In genomic region chr1:64930640-64931039, GRCh38 we compare ENCODE assay signal across 8 cellular contexts. TPM values are rescaled to one million over a fixed set of nuclear protein-coding genes. Genes with fewer than 3 reads are reported as not detected.
A peak's percentile ranks its signal among the peaks of the same experiment; 100 is the strongest.
DNase-seq lines count a peak whose midpoint lies in the region; ATAC-seq, FAIRE-seq and TF ChIP-seq lines count a peak whose summit lies in the region.
"Not testable (repeated sequence)": the region's sequence is repeated elsewhere in the genome, so short reads cannot be mapped to it uniquely, and the experiment has no call there.

No MANE protein-coding gene starts in this region.

- not testable (repeated sequence) for FAIRE-seq in K562 (lab: Jason Lieb, UNC)

- not testable (repeated sequence) for H3K4me1 ChIP-seq in HEK293 (ENCODE audit: control insufficient read depth, insufficient read depth, low read length)
- H3K4me1 ChIP-seq in K562 (replicated peaks in 1 of 2; ENCODE audit: control insufficient read depth in 2 of 2, insufficient read depth in 2 of 2, low read length in 2 of 2), result peaks cover 0 to 20% of the 10 kb centered on the region in 2 experiments; a peak in 2 of 5 replicates

- H3K36me3 ChIP-seq in HEK293 (ENCODE audit: control insufficient read depth in 2 of 2, insufficient read depth in 1 of 2, low read length in 2 of 2); K562 (ENCODE audit: control insufficient read depth, insufficient read depth, low read length): not testable (repeated sequence)

- not testable (repeated sequence) for TF ChIP-seq RAD21 in K562 (CRISPR knock-in tag; conservative IDR thresholded peaks at IDR 0.05 in 1 of 2, IDR thresholded peaks at IDR 0.05 in 1 of 2)

- H3K27me3 ChIP-seq in CD4-positive, alpha-beta T cell (ENCODE audit: control insufficient read depth, insufficient read depth, low read length); K562 (ENCODE audit: control insufficient read depth in 2 of 2, insufficient read depth in 2 of 2, low read length in 2 of 2): not testable (repeated sequence)

- CTCF ChIA-PET in CD4-positive, alpha-beta T cell (lab: Charles Lee); HEK293 (lab: Yijun Ruan, JAX); K562 (lab: Yijun Ruan, JAX; ENCODE audit: low intra/inter-chr PET ratio): not testable (repeated sequence)

- not testable (repeated sequence) for TF ChIP-seq CTCF in CD4-positive, alpha-beta T cell (IDR thresholded peaks at IDR 0.05); HEK293 (tag by site-specific recombination; IDR thresholded peaks at IDR 0.05); K562 (IDR thresholded peaks at IDR 0.05 in 2 of 3, conservative IDR thresholded peaks at IDR 0.05 in 1 of 3; ENCODE audit: insufficient read depth in 2 of 3, low read depth in 1 of 3, low read length in 3 of 3); natural killer cell (IDR thresholded peaks at IDR 0.05)

- not testable (repeated sequence) for H3K9me3 Mint-ChIP-seq in CD4-positive, alpha-beta T cell; activated naive CD4-positive, alpha-beta T cell treated with anti-CD3 and anti-CD28 coated beads, Interleukin-2, amount 50 U/mL, for 24 hours; effector memory CD8-positive, alpha-beta T cell; immature natural killer cell; natural killer cell

- H3K27ac ChIP-seq in CD4-positive, alpha-beta T cell (ENCODE audit: low read depth, low read length); HEK293 (ENCODE audit: extremely low read depth, low read depth, low read length); K562 (ENCODE audit: extremely low read depth, low read depth, low read length): not testable (repeated sequence)

- H3K27me3 Mint-ChIP-seq in CD4-positive, alpha-beta T cell; T-helper 17 cell; activated naive CD4-positive, alpha-beta T cell treated with anti-CD3 and anti-CD28 coated beads, Interleukin-2, amount 50 U/mL, for 24 hours; effector memory CD8-positive, alpha-beta T cell; natural killer cell (ENCODE audit: low read depth in 2 of 2): not testable (repeated sequence)
- H3K27me3 Mint-ChIP-seq in immature natural killer cell (ENCODE audit: low read depth in 3 of 3), result peaks cover 11 to 26% (median 17%) of the 10 kb centered on the region in 3 donors

- TF ChIP-seq EP300 in K562 (IDR thresholded peaks at IDR 0.05; ENCODE audit: low read length), result not testable (repeated sequence)

- POLR2A ChIA-PET in CD4-positive, alpha-beta T cell (lab: Charles Lee); HEK293 (lab: Yijun Ruan, JAX); K562 (lab: Yijun Ruan, JAX): not testable (repeated sequence)

- ATAC-seq in CD4-positive, alpha-beta T cell (ENCODE audit: poor library complexity); T-helper 17 cell; K562; effector memory CD8-positive, alpha-beta T cell (replicated peaks); natural killer cell: not testable (repeated sequence)

- H3K79me2 ChIP-seq in K562 (ENCODE audit: control insufficient read depth, insufficient read depth, low read length), result peaks cover 57% of the 10 kb centered on the region

- in situ Hi-C loops in K562 (cut with MboI), result not testable (repeated sequence)

- not testable (repeated sequence) for H3K4me3 Mint-ChIP-seq in CD4-positive, alpha-beta T cell; T-helper 17 cell; activated naive CD4-positive, alpha-beta T cell treated with anti-CD3 and anti-CD28 coated beads, Interleukin-2, amount 50 U/mL, for 24 hours; effector memory CD8-positive, alpha-beta T cell
- H3K4me3 Mint-ChIP-seq in immature natural killer cell (peak overlapping the region in 1 of 5 donors; percentile 14), natural killer cell (peak overlapping the region; percentile 51)

- DNase-seq in CD4-positive, alpha-beta T cell; T-helper 17 cell; K562 (ENCODE audit: extremely low read depth in 1 of 4, low spot score in 3 of 4); effector memory CD8-positive, alpha-beta T cell; immature natural killer cell; natural killer cell: not testable (repeated sequence)

- H3K9me3 ChIP-seq in CD4-positive, alpha-beta T cell (ENCODE audit: control insufficient read depth, low read length); HEK293 (ENCODE audit: control insufficient read depth, insufficient read depth, low read depth, low read length); T-helper 17 cell (ENCODE audit: control insufficient read depth, low read length, poor library complexity, severe bottlenecking); K562 (replicated peaks; ENCODE audit: control insufficient read depth, insufficient read depth, low read depth, low read length): not testable (repeated sequence)

- peaks cover 17% of the 10 kb centered on the region; the same call in 1 of the 2 replicates for H4K20me1 ChIP-seq in K562 (replicated peaks; ENCODE audit: control insufficient read depth, insufficient read depth, low read length)

- not testable (repeated sequence) for H2AFZ ChIP-seq in K562 (ENCODE audit: low read depth, low read length)

- peaks cover 95% of the 10 kb centered on the region for H3K4me1 Mint-ChIP-seq in CD4-positive, alpha-beta T cell (ENCODE audit: low read depth)
- peaks cover 74% of the 10 kb centered on the region for H3K4me1 Mint-ChIP-seq in T-helper 17 cell
- H3K4me1 Mint-ChIP-seq in activated naive CD4-positive, alpha-beta T cell treated with anti-CD3 and anti-CD28 coated beads, Interleukin-2, amount 50 U/mL, for 24 hours, result peaks cover 91% of the 10 kb centered on the region
- H3K4me1 Mint-ChIP-seq in effector memory CD8-positive, alpha-beta T cell (ENCODE audit: low read depth in 2 of 2), result peaks cover 81 to 86% of the 10 kb centered on the region in 2 donors
- H3K4me1 Mint-ChIP-seq in immature natural killer cell, result peaks cover 96 to 100% of the 10 kb centered on the region in 2 donors
- H3K4me1 Mint-ChIP-seq in natural killer cell, result peaks cover 96 to 97% of the 10 kb centered on the region in 2 donors

- peak overlapping the region; percentile 51 for H3K27ac Mint-ChIP-seq in CD4-positive, alpha-beta T cell
- H3K27ac Mint-ChIP-seq in T-helper 17 cell (peak overlapping the region; percentile 32), immature natural killer cell (peak overlapping the region in 5 of 6 donors; percentile 31 to 84 (median 74)), natural killer cell (peak overlapping the region; percentile 79 to 93)
- H3K27ac Mint-ChIP-seq in activated naive CD4-positive, alpha-beta T cell treated with anti-CD3 and anti-CD28 coated beads, Interleukin-2, amount 50 U/mL, for 24 hours, result peak overlapping the region; percentile 59
- peak overlapping the region; percentile 56 to 57 for H3K27ac Mint-ChIP-seq in effector memory CD8-positive, alpha-beta T cell

- H3K4me3 ChIP-seq in HEK293 (ENCODE audit: low read depth, low read length); K562: not testable (repeated sequence)

- H3K9ac ChIP-seq in K562 (ENCODE audit: insufficient read depth in 1 of 2, low read depth in 2 of 2, low read length in 2 of 2), result not testable (repeated sequence)

- not testable (repeated sequence) for BruUV-seq in K562 (replicated peaks; lab: Mats Ljungman, UMichigan)

- not testable (repeated sequence) for TF ChIP-seq POLR2A in K562 (conservative IDR thresholded peaks at IDR 0.05)

- not testable (repeated sequence) for H3K9me1 ChIP-seq in K562 (ENCODE audit: control insufficient read depth, insufficient read depth, low read length)

- peaks cover 55% of the 10 kb centered on the region for H3K36me3 Mint-ChIP-seq in CD4-positive, alpha-beta T cell (ENCODE audit: low read depth)
- H3K36me3 Mint-ChIP-seq in T-helper 17 cell (ENCODE audit: low read depth); natural killer cell: not testable (repeated sequence)
- H3K36me3 Mint-ChIP-seq in activated naive CD4-positive, alpha-beta T cell treated with anti-CD3 and anti-CD28 coated beads, Interleukin-2, amount 50 U/mL, for 24 hours, result peaks cover 25% of the 10 kb centered on the region
- peaks cover 19% of the 10 kb centered on the region for H3K36me3 Mint-ChIP-seq in effector memory CD8-positive, alpha-beta T cell (ENCODE audit: insufficient read depth)
- H3K36me3 Mint-ChIP-seq in immature natural killer cell, result peaks cover 0 to 15% (median 3%) of the 10 kb centered on the region in 3 donors

- intact Hi-C loops in CD4-positive, alpha-beta T cell (cut with DNase I, micrococcal nuclease); K562 (cut with micrococcal nuclease); natural killer cell (cut with micrococcal nuclease): not testable (repeated sequence)

- H3K4me2 ChIP-seq in K562 (ENCODE audit: insufficient read depth, low read length), result not testable (repeated sequence)

RNA-seq across cellular contexts. Expression of gene JAK1, which starts 35.7 kb away (rescaled TPM):
- total RNA-seq in CD4-positive, alpha-beta T cell, result 100 to 1,000 TPM; 240 to 252 TPM
- total RNA-seq in T-helper 17 cell, result 100 to 1,000 TPM; 246 to 317 TPM
- 82.2 and 105 TPM in 2 replicates for total RNA-seq in K562 (2011; cell fraction: chromatin; rRNA removed; ENCODE audit: low replicate concordance)
- 37.4 and 43.0 TPM in 2 replicates for total RNA-seq in K562 (2011; cell fraction: nucleolus; rRNA removed)
- 62.0 and 66.7 TPM in 2 replicates for total RNA-seq in K562 (2011; cell fraction: nucleoplasm; rRNA removed)
- 27.1 and 28.2 TPM in 2 replicates for total RNA-seq in K562 (2014; rRNA removed)
- total RNA-seq in K562 (2014; rRNA removed; fragmentation: Illumina TruSeq; extraction: Trizol), result 42.5 and 46.8 TPM in 2 replicates
- 40.6 and 43.4 TPM in 2 replicates for total RNA-seq in K562 (2015; rRNA removed; fragmentation: Illumina TruSeq; extraction: Trizol)
- total RNA-seq in K562 (2021), result 43.0 TPM in 2 replicates
- polyA plus RNA-seq in K562 (2011; rRNA removed), result 32.0 and 43.9 TPM in 2 replicates
- 21.9 and 26.6 TPM in 2 replicates for polyA plus RNA-seq in K562 (2011; cell fraction: cytosol; rRNA removed)
- polyA plus RNA-seq in K562 (2011; cell fraction: nucleus; rRNA removed), result 88.9 and 89.1 TPM in 2 replicates
- 29.9 and 45.8 TPM in 2 replicates for polyA plus RNA-seq in K562 (2012)
- polyA plus RNA-seq in K562 (2014; fragmentation: Illumina TruSeq; extraction: Trizol), result 37.3 and 44.1 TPM in 2 replicates
- 10 to 100 TPM in 1 of 2 experiments, 1 to 10 TPM in 1; 9.7 to 13.0 TPM for polyA plus RNA-seq in K562 (2014; fragmentation: Nextera tagmentation; extraction: Ambion mirVana)
- 23.0 and 28.3 TPM in 2 replicates for polyA plus RNA-seq in K562 (2014; rRNA removed)
- 56.4 and 60.1 TPM in 2 replicates for polyA minus RNA-seq in K562 (2011; rRNA and poly(A)+ RNA removed)
- polyA minus RNA-seq in K562 (2011; cell fraction: cytosol; rRNA and poly(A)+ RNA removed), result 38.3 and 41.6 TPM in 2 replicates
- 46.7 and 70.9 TPM in 2 replicates for polyA minus RNA-seq in K562 (2011; cell fraction: nucleus; rRNA and poly(A)+ RNA removed)
- 100 to 1,000 TPM; 265 to 734 (median 416) TPM for polyA plus RNA-seq in immature natural killer cell
- 100 to 1,000 TPM; 507 to 626 (median 526) TPM for total RNA-seq in natural killer cell

Comparison
In these comparisons a context has a peak if more than half of its experiments do, and no peak if none do; other contexts are left out.
1. H3K27ac Mint-ChIP-seq: peak in every context shown above with its lines; median percentile 86 in natural killer cell; 74 in immature natural killer cell; 59 in activated naive CD4-positive, alpha-beta T cell treated with anti-CD3 and anti-CD28 coated beads, Interleukin-2, amount 50 U/mL, for 24 hours; 56 in effector memory CD8-positive, alpha-beta T cell; 51 in CD4-positive, alpha-beta T cell; 32 in T-helper 17 cell.